In genomic region chr4:56477192-56477706, GRCh38 we compare ENCODE assay signal across 17 cellular contexts. TPM values are rescaled to one million over a fixed set of nuclear protein-coding genes. Genes with fewer than 3 reads are reported as not detected.
"Had no signal": no experiment of that assay in that cellular context is flagged by ENCODE, and none has a peak within 500 bp of the region (broad histone marks: within the 10 kb centered on the region; RNA-seq: fewer than 3 reads in every experiment).

No MANE protein-coding gene starts in this region.

- H3K27me3 Mint-ChIP-seq: naive thymus-derived CD8-positive, alpha-beta T cell had no signal

- H3K27ac Mint-ChIP-seq: immature natural killer cell, neural progenitor cell had no signal

- H3K4me1 Mint-ChIP-seq: immature natural killer cell, neural progenitor cell had no signal

- H3K4me3 Mint-ChIP-seq: immature natural killer cell; naive thymus-derived CD8-positive, alpha-beta T cell; neural progenitor cell had no signal

- ATAC-seq: gastroesophageal sphincter; mucosa of descending colon; naive thymus-derived CD8-positive, alpha-beta T cell; right cardiac atrium; stimulated activated naive CD8-positive, alpha-beta T cell treated with anti-CD3 and anti-CD28 coated beads, Interleukin-15, Interleukin-2, amounts not matched to agents 100 U/mL and 50 U/mL, for 24 hours; upper lobe of right lung had no signal

- DNase-seq: effector memory CD4-positive, alpha-beta T cell; glutamatergic neuron; immature natural killer cell; mucosa of descending colon; naive thymus-derived CD8-positive, alpha-beta T cell; nucleus accumbens; ovary; right cardiac atrium; small intestine; stimulated activated CD4-positive, alpha-beta T cell treated with anti-CD3 and anti-CD28 coated beads, Interleukin-12 subunit alpha, Interleukin-12 subunit beta, amount 100 ng/mL, for 4 hours; stimulated activated naive CD8-positive, alpha-beta T cell treated with anti-CD3 and anti-CD28 coated beads, Interleukin-15, Interleukin-2, amounts not matched to agents 100 U/mL and 50 U/mL, for 24 hours; testis; upper lobe of right lung had no signal

- H3K9me3 Mint-ChIP-seq: immature natural killer cell; naive thymus-derived CD8-positive, alpha-beta T cell; neural progenitor cell had no signal

RNA-seq across cellular contexts. Expression of gene ARL9, which starts 28.3 kb away (rescaled TPM):
- total RNA-seq: right cardiac atrium, subcutaneous adipose tissue, upper lobe of right lung, vagina had no signal
